In the genomic region with DNA sequence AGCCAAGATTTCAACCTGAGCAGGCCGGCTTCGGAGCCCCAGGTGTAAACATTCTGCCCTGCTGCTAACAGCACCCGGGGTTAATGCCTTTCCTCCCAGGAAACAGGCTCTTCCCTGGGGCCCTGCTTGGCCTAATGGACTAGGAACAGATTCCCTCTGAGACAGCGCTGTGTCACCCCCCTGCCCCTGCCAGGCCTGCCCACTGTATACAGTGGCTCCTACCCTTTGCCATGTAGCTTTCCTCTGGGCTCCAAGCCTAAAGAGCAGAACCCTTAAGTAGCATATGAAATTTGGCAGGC, we compare ENCODE assay signal across 18 cellular contexts. TPM values are rescaled to one million over a fixed set of nuclear protein-coding genes. Genes with fewer than 3 reads are reported as not detected.
"Had no signal": no experiment of that assay in that cellular context is flagged by ENCODE, and none has a peak within 500 bp of the region (broad histone marks: within the 10 kb centered on the region; RNA-seq: fewer than 3 reads in every experiment).

No MANE protein-coding gene starts in this region.

- DNase-seq: activated CD4-positive, alpha-beta T cell treated with anti-CD3 and anti-CD28 coated beads, Interleukin-2, amount 50 U/mL, for 4 hours; activated gamma-delta T cell treated with Interleukin-2 at 50 U/mL for 16 hours; activated T-cell treated with anti-CD3 and anti-CD28 coated beads, Interleukin-2, amount 50 U/mL, for 4 hours; amniotic stem cell; central memory CD4-positive, alpha-beta T cell; cortex of kidney; effector memory CD4-positive, alpha-beta T cell; immature natural killer cell; naive B cell; retina; small intestine; stimulated activated naive CD8-positive, alpha-beta T cell treated with anti-CD3 and anti-CD28 coated beads, Interleukin-15, amount 100 ng/mL, for 72 hours; SW 1271 had no signal

- ATAC-seq: activated CD4-positive, CD25-positive, alpha-beta regulatory T cell treated with anti-CD3 and anti-CD28 coated beads, Interleukin-2, amount 50 U/mL, for 24 hours; activated T-cell treated with anti-CD3 and anti-CD28 coated beads, Interleukin-2, amount 50 U/mL, for 4 hours; stimulated activated naive CD8-positive, alpha-beta T cell treated with anti-CD3 and anti-CD28 coated beads, Interleukin-15, amount 100 ng/mL, for 72 hours had no signal

- H3K36me3 ChIP-seq: neural progenitor cell, thoracic aorta had no signal

- H3K9ac ChIP-seq: neural progenitor cell had no signal

- H3K4me1 ChIP-seq: neural progenitor cell had no signal

- H3K4me2 ChIP-seq: neural progenitor cell had no signal

- H3K9me3 ChIP-seq: thoracic aorta had no signal

- H3K27ac ChIP-seq: neural progenitor cell, thoracic aorta had no signal

- H3K27me3 ChIP-seq: neural progenitor cell had no signal

- H3K4me3 ChIP-seq: neural progenitor cell, thoracic aorta had no signal

- H2AFZ ChIP-seq: neural progenitor cell had no signal

RNA-seq across cellular contexts. Expression of a gene that starts 32.5 kb away (rescaled TPM):
- total RNA-seq: lung microvascular endothelial cell, SK-MEL-5 had no signal
